Comparison of ENCODE assay signal across 10 cellular contexts in genomic region chr1:59043796-59044195, GRCh38.
A peak's percentile ranks its signal among the peaks of the same experiment; 100 is the strongest.
DNase-seq lines count a peak whose midpoint lies in the region; ATAC-seq and TF ChIP-seq lines count a peak whose summit lies in the region.
"Had no signal": no experiment of that assay in that cellular context is flagged by ENCODE, and none has a peak within 500 bp of the region (broad histone marks: within the 10 kb centered on the region; RNA-seq: fewer than 3 reads in every experiment).

No MANE protein-coding gene starts in this region.

- TF ChIP-seq CTCF in RWPE1 (conservative IDR thresholded peaks at IDR 0.05; ENCODE audit: low read depth) (no peak), foreskin fibroblast (IDR thresholded peaks at IDR 0.05; ENCODE audit: low read depth, low read length) (no peak), ovary (IDR thresholded peaks at IDR 0.05) (no peak), smooth muscle cell (IDR thresholded peaks at IDR 0.05; ENCODE audit: borderline replicate concordance, insufficient read depth, poor library complexity, severe bottlenecking) (no peak)

- POLR2A ChIA-PET in RWPE1 (lab: Yijun Ruan, JAX; ENCODE audit: low non-redundant PET), result no interaction called here
- POLR2A ChIA-PET in activated CD4-positive, alpha-beta T cell treated with anti-CD3 and anti-CD28 coated beads for 36 hours (lab: Charles Lee), result no interaction called here

- no peak overlapping the region for H3K4me3 Mint-ChIP-seq in activated CD4-positive, alpha-beta T cell treated with anti-CD3 and anti-CD28 coated beads for 36 hours
- H3K4me3 Mint-ChIP-seq in activated T-cell treated with anti-CD3 and anti-CD28 coated beads, Interleukin-2, amount 50 U/mL, for 24 hours, result no peak overlapping the region

- no peaks in the 10 kb centered on the region for H3K9me3 Mint-ChIP-seq in activated CD4-positive, alpha-beta T cell treated with anti-CD3 and anti-CD28 coated beads for 36 hours (ENCODE audit: low read depth)
- H3K9me3 Mint-ChIP-seq in activated T-cell treated with anti-CD3 and anti-CD28 coated beads, Interleukin-2, amount 50 U/mL, for 24 hours, result no peaks in the 10 kb centered on the region

- no peaks in the 10 kb centered on the region for H3K36me3 Mint-ChIP-seq in activated CD4-positive, alpha-beta T cell treated with anti-CD3 and anti-CD28 coated beads for 36 hours (ENCODE audit: low read depth)
- no peaks in the 10 kb centered on the region for H3K36me3 Mint-ChIP-seq in activated T-cell treated with anti-CD3 and anti-CD28 coated beads, Interleukin-2, amount 50 U/mL, for 24 hours (ENCODE audit: low read depth)

- peaks cover 27% of the 10 kb centered on the region for H3K4me1 Mint-ChIP-seq in activated CD4-positive, alpha-beta T cell treated with anti-CD3 and anti-CD28 coated beads for 36 hours
- peaks cover 49% of the 10 kb centered on the region for H3K4me1 Mint-ChIP-seq in activated T-cell treated with anti-CD3 and anti-CD28 coated beads, Interleukin-2, amount 50 U/mL, for 24 hours (ENCODE audit: low read depth)

- H3K9me3 ChIP-seq in ovary (no peaks in the 10 kb centered on the region), smooth muscle cell (replicated peaks; ENCODE audit: low read depth) (no peaks in the 10 kb centered on the region)
- H3K9me3 ChIP-seq: thoracic aorta had no signal

- no peak overlapping the region for H3K4me2 ChIP-seq in smooth muscle cell

- peaks cover 3% of the 10 kb centered on the region for H3F3A ChIP-seq in smooth muscle cell (ENCODE audit: low read depth)

- WGBS in ovary, 3 donors, result 37 to 38% (median 38%) methylated on average over 4 of the region's 4 CpGs
- 29% methylated on average over 4 of the region's 4 CpGs for WGBS in smooth muscle cell (ENCODE audit: low lambda C conversion rate)

- H3K27me3 Mint-ChIP-seq in activated CD4-positive, alpha-beta T cell treated with anti-CD3 and anti-CD28 coated beads for 36 hours, result no peaks in the 10 kb centered on the region
- H3K27me3 Mint-ChIP-seq in activated T-cell treated with anti-CD3 and anti-CD28 coated beads, Interleukin-2, amount 50 U/mL, for 24 hours, result no peaks in the 10 kb centered on the region

- intact Hi-C loops in ovary (cut with DNase I), result no loop called here
- intact Hi-C loops in activated CD4-positive, alpha-beta T cell treated with anti-CD3 and anti-CD28 coated beads for 36 hours (cut with DNase I, micrococcal nuclease), result no loop called here

- H3K36me3 ChIP-seq in ovary (no peaks in the 10 kb centered on the region), smooth muscle cell (ENCODE audit: low read depth) (no peaks in the 10 kb centered on the region)
- H3K36me3 ChIP-seq: thoracic aorta had no signal

- DNase-seq in CD1c-positive myeloid dendritic cell (ENCODE audit: extremely low spot score), result peak; percentile 49
- DNase-seq in RWPE1 (ENCODE audit: low spot score), result peak; percentile 48
- peak; percentile 99 for DNase-seq in foreskin fibroblast
- peak in 4 of 5 donors; percentile 26 to 63 (median 46) for DNase-seq in ovary
- no peak for DNase-seq in activated CD4-positive, alpha-beta T cell treated with anti-CD3 and anti-CD28 coated beads for 36 hours
- DNase-seq in activated T-cell treated with anti-CD3 and anti-CD28 coated beads, Interleukin-2, amount 50 U/mL, for 24 hours, result no peak
- DNase-seq in NCI-H1417 (lab: John Stamatoyannopoulos, UW), result no peak
- DNase-seq in smooth muscle cell (lab: John Stamatoyannopoulos, UW; ENCODE audit: unreplicated experiment), result no peak
- DNase-seq: activated naive CD4-positive, alpha-beta T cell treated with Interleukin-2 at 50 U/mL for 16 hours had no signal

- no peak for TF ChIP-seq EP300 in ovary (IDR thresholded peaks at IDR 0.05)

- peak overlapping the region; percentile 71 for H3K27ac ChIP-seq in RWPE1
- no peak overlapping the region for H3K27ac ChIP-seq in ovary
- H3K27ac ChIP-seq in smooth muscle cell (ENCODE audit: low read depth), result no peak overlapping the region
- H3K27ac ChIP-seq: thoracic aorta had no signal

- H2AFZ ChIP-seq in smooth muscle cell (ENCODE audit: low read depth), result no peak overlapping the region

- H3K27me3 ChIP-seq in ovary (no peaks in the 10 kb centered on the region), smooth muscle cell (ENCODE audit: low read depth) (no peaks in the 10 kb centered on the region)

- H3K4me3 ChIP-seq in foreskin fibroblast (ENCODE audit: low read depth in 1 of 2, low read length in 2 of 2) (no peak overlapping the region), ovary (no peak overlapping the region), smooth muscle cell (no peak overlapping the region)
- H3K4me3 ChIP-seq: thoracic aorta had no signal

- no peak overlapping the region for H3K9ac ChIP-seq in smooth muscle cell (ENCODE audit: low read depth)

- ATAC-seq in activated CD4-positive, alpha-beta T cell treated with anti-CD3 and anti-CD28 coated beads for 36 hours, result no peak

- H4K20me1 ChIP-seq in smooth muscle cell (ENCODE audit: low read depth), result no peaks in the 10 kb centered on the region

- no peaks in the 10 kb centered on the region for H3K79me2 ChIP-seq in smooth muscle cell (ENCODE audit: low read depth)

- CTCF ChIA-PET in RWPE1 (lab: Yijun Ruan, JAX), result interaction anchor here (1.3 kb wide), 1 partner anchor 19 kb away, joined by 5 read pairs; no protein-coding TSS in a partner anchor
- CTCF ChIA-PET in activated CD4-positive, alpha-beta T cell treated with anti-CD3 and anti-CD28 coated beads for 36 hours (lab: Charles Lee), result interaction anchor here (1.3 kb wide), 1 partner anchor 12 kb away, joined by 3 read pairs; no protein-coding TSS in a partner anchor

- peaks cover 7% of the 10 kb centered on the region for H3K4me1 ChIP-seq in ovary (ENCODE audit: insufficient read depth)
- no peaks in the 10 kb centered on the region for H3K4me1 ChIP-seq in smooth muscle cell (ENCODE audit: low read depth)

- no peak for TF ChIP-seq POLR2A in ovary (IDR thresholded peaks at IDR 0.05)

- H3K27ac Mint-ChIP-seq in activated CD4-positive, alpha-beta T cell treated with anti-CD3 and anti-CD28 coated beads for 36 hours, result no peak overlapping the region
- H3K27ac Mint-ChIP-seq in activated T-cell treated with anti-CD3 and anti-CD28 coated beads, Interleukin-2, amount 50 U/mL, for 24 hours, result no peak overlapping the region

Comparison
In these comparisons a context has a peak if more than half of its experiments do, and no peak if none do; other contexts are left out.
1. DNase-seq: peak in CD1c-positive myeloid dendritic cell (single experiment), RWPE1 (single experiment), foreskin fibroblast (2 of 2) and ovary (4 of 5); none in activated CD4-positive, alpha-beta T cell treated with anti-CD3 and anti-CD28 coated beads for 36 hours (single experiment), activated T-cell treated with anti-CD3 and anti-CD28 coated beads, Interleukin-2, amount 50 U/mL, for 24 hours (single experiment), NCI-H1417 (0 of 3) and smooth muscle cell (single experiment).